Comparison of ENCODE assay signal across 15 cellular contexts in genomic region chr12:29517265-29517664, GRCh38. TPM values are rescaled to one million over a fixed set of nuclear protein-coding genes. Genes with fewer than 3 reads are reported as not detected.
DNase-seq lines count a peak whose midpoint lies in the region; ATAC-seq, FAIRE-seq and TF ChIP-seq lines count a peak whose summit lies in the region.
"Had no signal": no experiment of that assay in that cellular context is flagged by ENCODE, and none has a peak within 500 bp of the region (broad histone marks: within the 10 kb centered on the region; RNA-seq: fewer than 3 reads in every experiment).

No MANE protein-coding gene starts in this region.

- 0 out of 3 replicates have a peak overlapping the region, but pooled peaks have one; percentile 3 for H3K4me2 ChIP-seq in A549
- H3K4me2 ChIP-seq in OCI-LY1 (ENCODE audit: low read length) = no peak overlapping the region
- H3K4me2 ChIP-seq: BLaER1 treated with 17β-estradiol and CSF1 and Interleukin-3, amounts not matched to agents 10 nM and 100 nM had no signal

- TF ChIP-seq CTCF in A549 (IDR thresholded peaks at IDR 0.05) (no peak), OCI-LY1 (IDR thresholded peaks at IDR 0.05; ENCODE audit: low read length) (peak; percentile 7; the same call in 1 of the 2 replicates), type B pancreatic cell (conservative IDR thresholded peaks at IDR 0.05) (no peak)

- TF ChIP-seq POLR2A in A549 (IDR thresholded peaks at IDR 0.05; ENCODE audit: low read length) = no peak

- H3K9ac ChIP-seq in OCI-LY1 (ENCODE audit: low read length) = no peak overlapping the region
- H3K9ac ChIP-seq: BLaER1 treated with 17β-estradiol and CSF1 and Interleukin-3, amounts not matched to agents 10 nM and 100 nM had no signal

- H3K36me3 ChIP-seq in OCI-LY1 (ENCODE audit: insufficient read depth, low read length) = no peaks in the 10 kb centered on the region
- H3K36me3 ChIP-seq: BLaER1 treated with 17β-estradiol and CSF1 and Interleukin-3, amounts not matched to agents 10 nM and 100 nM; ovary had no signal

- TF ChIP-seq EP300 in A549 (IDR thresholded peaks at IDR 0.05) = no peak

- no peaks in the 10 kb centered on the region for H3K9me2 ChIP-seq in OCI-LY1 (ENCODE audit: low read depth, low read length)

- no peaks in the 10 kb centered on the region for H3K4me1 Mint-ChIP-seq in stimulated activated effector memory CD8-positive, alpha-beta T cell treated with anti-CD3 and anti-CD28 coated beads, Interleukin-12 subunit alpha, Interleukin-12 subunit beta, amount 100 ng/mL, for 72 hours
- no peaks in the 10 kb centered on the region for H3K4me1 Mint-ChIP-seq in type B pancreatic cell (ENCODE audit: unreplicated experiment)
- H3K4me1 Mint-ChIP-seq: stimulated activated naive B cell treated with anti-CD40 and anti-IgM and Interleukin-4, amounts not matched to agents 10 μg/mL and 1 μg/mL and 100 μg/mL, for 72 hours had no signal

- H3K27me3 Mint-ChIP-seq in type B pancreatic cell = no peaks in the 10 kb centered on the region

- peak in 1 of 2 experiments; percentile 37; a peak in 2 of 5 replicates for TF ChIP-seq RAD21 in A549 (conservative IDR thresholded peaks at IDR 0.05 in 1 of 2, IDR thresholded peaks at IDR 0.05 in 1 of 2)

- H3K27ac ChIP-seq in A549 = no peak overlapping the region
- H3K27ac ChIP-seq in OCI-LY1 (ENCODE audit: low read depth, low read length, poor library complexity, severe bottlenecking) = no peak overlapping the region
- H3K27ac ChIP-seq: BLaER1 treated with 17β-estradiol and CSF1 and Interleukin-3, amounts not matched to agents 10 nM and 100 nM; ovary had no signal

- POLR2A ChIA-PET in A549 (lab: Yijun Ruan, JAX) = no interaction called here

- DNase-seq in A549 (ENCODE audit: low read depth in 1 of 2, low spot score in 1 of 2) (peak in 1 of 2 experiments; percentile 18), GF-D8 (lab: John Stamatoyannopoulos, UW) (peak; percentile 13), hippocampal formation (lab: John Stamatoyannopoulos, UW) (peak; percentile 6 to 14), SKM-1 treated with dmso at 0.1 percent for 144 hours (lab: John Stamatoyannopoulos, UW; ENCODE audit: unreplicated experiment) (no peak), type B pancreatic cell (ENCODE audit: extremely low spot score, unreplicated experiment) (no peak)
- no peak for DNase-seq in activated CD4-positive, alpha-beta T cell treated with anti-CD3 and anti-CD28 coated beads for 1 hour
- no peak for DNase-seq in stimulated activated effector memory CD8-positive, alpha-beta T cell treated with anti-CD3 and anti-CD28 coated beads, Interleukin-12 subunit alpha, Interleukin-12 subunit beta, amount 100 ng/mL, for 72 hours (ENCODE audit: low spot score in 2 of 2)
- DNase-seq: GDM1; NCI-H1436 treated with DMSO at 0.1 percent for 48 hours; ovary; stimulated activated CD4-positive, alpha-beta T cell treated with anti-CD3 and anti-CD28 coated beads, Interleukin-2, amount 100 ng/mL, for 24 hours; stimulated activated naive B cell treated with anti-CD40 and anti-IgM and Interleukin-4, amounts not matched to agents 10 μg/mL and 1 μg/mL and 100 μg/mL, for 72 hours had no signal

- 9% methylated on average over 7 of the region's 7 CpGs for WGBS in A549 (ENCODE audit: missing lambda C conversion rate)

- H3F3A ChIP-seq in OCI-LY1 (ENCODE audit: insufficient read depth, low read length) = no peaks in the 10 kb centered on the region

- H3K9me3 ChIP-seq in A549 (no peaks in the 10 kb centered on the region), OCI-LY1 (ENCODE audit: low read length) (no peaks in the 10 kb centered on the region)
- H3K9me3 ChIP-seq: BLaER1 treated with 17β-estradiol and CSF1 and Interleukin-3, amounts not matched to agents 10 nM and 100 nM; ovary had no signal

- ATAC-seq in A549 = peak; percentile 38 to 43; a peak in 2 of 6 replicates
- ATAC-seq in stimulated activated effector memory CD8-positive, alpha-beta T cell treated with anti-CD3 and anti-CD28 coated beads, Interleukin-12 subunit alpha, Interleukin-12 subunit beta, amount 100 ng/mL, for 72 hours = no peak
- ATAC-seq: stimulated activated naive B cell treated with anti-CD40 and anti-IgM and Interleukin-4, amounts not matched to agents 10 μg/mL and 1 μg/mL and 100 μg/mL, for 72 hours had no signal

- H3K36me3 Mint-ChIP-seq in stimulated activated effector memory CD8-positive, alpha-beta T cell treated with anti-CD3 and anti-CD28 coated beads, Interleukin-12 subunit alpha, Interleukin-12 subunit beta, amount 100 ng/mL, for 72 hours = no peaks in the 10 kb centered on the region
- H3K36me3 Mint-ChIP-seq in type B pancreatic cell = peaks cover 36% of the 10 kb centered on the region
- H3K36me3 Mint-ChIP-seq: stimulated activated naive B cell treated with anti-CD40 and anti-IgM and Interleukin-4, amounts not matched to agents 10 μg/mL and 1 μg/mL and 100 μg/mL, for 72 hours had no signal

- H3K4me1 ChIP-seq in A549 (no peaks in the 10 kb centered on the region), OCI-LY1 (ENCODE audit: insufficient read depth, low read length, severe bottlenecking) (no peaks in the 10 kb centered on the region)

- no peak overlapping the region for H3K27ac Mint-ChIP-seq in stimulated activated effector memory CD8-positive, alpha-beta T cell treated with anti-CD3 and anti-CD28 coated beads, Interleukin-12 subunit alpha, Interleukin-12 subunit beta, amount 100 ng/mL, for 72 hours
- no peak overlapping the region for H3K27ac Mint-ChIP-seq in type B pancreatic cell
- H3K27ac Mint-ChIP-seq: stimulated activated naive B cell treated with anti-CD40 and anti-IgM and Interleukin-4, amounts not matched to agents 10 μg/mL and 1 μg/mL and 100 μg/mL, for 72 hours had no signal

- H3K9me3 Mint-ChIP-seq in stimulated activated effector memory CD8-positive, alpha-beta T cell treated with anti-CD3 and anti-CD28 coated beads, Interleukin-12 subunit alpha, Interleukin-12 subunit beta, amount 100 ng/mL, for 72 hours = no peaks in the 10 kb centered on the region
- H3K9me3 Mint-ChIP-seq in type B pancreatic cell = no peaks in the 10 kb centered on the region
- H3K9me3 Mint-ChIP-seq: stimulated activated naive B cell treated with anti-CD40 and anti-IgM and Interleukin-4, amounts not matched to agents 10 μg/mL and 1 μg/mL and 100 μg/mL, for 72 hours had no signal

- no peaks in the 10 kb centered on the region for H3K79me2 ChIP-seq in OCI-LY1 (ENCODE audit: insufficient read depth, low read length)

- H2AFZ ChIP-seq in OCI-LY1 (ENCODE audit: low read length) = no peak overlapping the region

- CTCF ChIA-PET in A549 (lab: Yijun Ruan, JAX) = interaction anchor here (0.6 to 1.1 kb wide), 8 partner anchors 8 to 1721 kb away, joined by 3 to 5 read pairs (median 3); no protein-coding TSS in a partner anchor

- FAIRE-seq in A549 (lab: Jason Lieb, UNC) = no peak

- no peak overlapping the region for H3K4me3 Mint-ChIP-seq in stimulated activated effector memory CD8-positive, alpha-beta T cell treated with anti-CD3 and anti-CD28 coated beads, Interleukin-12 subunit alpha, Interleukin-12 subunit beta, amount 100 ng/mL, for 72 hours
- H3K4me3 Mint-ChIP-seq in type B pancreatic cell = no peak overlapping the region
- H3K4me3 Mint-ChIP-seq: stimulated activated naive B cell treated with anti-CD40 and anti-IgM and Interleukin-4, amounts not matched to agents 10 μg/mL and 1 μg/mL and 100 μg/mL, for 72 hours had no signal

- H3K4me3 ChIP-seq in A549 = no peak overlapping the region
- H3K4me3 ChIP-seq in OCI-LY1 (ENCODE audit: low read depth, low read length, poor library complexity, severe bottlenecking) = no peak overlapping the region
- H3K4me3 ChIP-seq: BLaER1 treated with 17β-estradiol and CSF1 and Interleukin-3, amounts not matched to agents 10 nM and 100 nM; ovary had no signal

- no peaks in the 10 kb centered on the region; the same call in 1 of the 2 replicates for H3K27me3 ChIP-seq in OCI-LY1 (ENCODE audit: insufficient read depth, low read length)
- H3K27me3 ChIP-seq: BLaER1 treated with 17β-estradiol and CSF1 and Interleukin-3, amounts not matched to agents 10 nM and 100 nM; ovary had no signal

- H4K20me1 ChIP-seq in OCI-LY1 (ENCODE audit: insufficient read depth, low read length) = no peaks in the 10 kb centered on the region
- H4K20me1 ChIP-seq: BLaER1 treated with 17β-estradiol and CSF1 and Interleukin-3, amounts not matched to agents 10 nM and 100 nM had no signal

TF ChIP-seq in A549, 52 proteins besides CTCF, POLR2A, EP300 and RAD21:
- TF ChIP-seq RNF2 (IDR thresholded peaks at IDR 0.05; ENCODE audit: borderline replicate concordance, low read depth) = no peak
- 0 out of 3 replicates have a peak, but pooled peaks have one; percentile 29 for TF ChIP-seq SMC3 (IDR thresholded peaks at IDR 0.05)

RNA-seq across cellular contexts. Expression of gene OVCH1, which starts 19.8 kb away (rescaled TPM):
- polyA plus RNA-seq in A549 (2011; rRNA removed) (not detected in 2 replicates), A549 (2017; fragmentation: RNase III; extraction: RNeasy Plus Mini Kit Qiagen cat#74134 plus additional on column Dnase treatment) (not detected in 3 replicates)
- polyA plus RNA-seq in A549 (2012; cell fraction: cytosol; rRNA removed) = not detected in 2 replicates
- not detected in 2 replicates for polyA plus RNA-seq in A549 (2012; cell fraction: nucleus; rRNA removed)
- polyA minus RNA-seq in A549 (2011; rRNA and poly(A)+ RNA removed) = not detected in 2 replicates
- 1.0 and 3.2 TPM in 2 replicates for total RNA-seq in type B pancreatic cell (ENCODE audit: low replicate concordance)
- total RNA-seq: RPMI7951 had no signal

Comparison
In these comparisons a context has a peak if more than half of its experiments do, and no peak if none do; other contexts are left out.
1. DNase-seq: peak in GF-D8 (single experiment) and hippocampal formation (2 of 2); none in activated CD4-positive, alpha-beta T cell treated with anti-CD3 and anti-CD28 coated beads for 1 hour (single experiment), stimulated activated effector memory CD8-positive, alpha-beta T cell treated with anti-CD3 and anti-CD28 coated beads, Interleukin-12 subunit alpha, Interleukin-12 subunit beta, amount 100 ng/mL, for 72 hours (0 of 2), SKM-1 treated with dmso at 0.1 percent for 144 hours (single experiment) and type B pancreatic cell (single experiment).